9 cellular contexts compared by ENCODE assay signal in genomic region chr5:96699186-96699820, GRCh38. TPM values are rescaled to one million over a fixed set of nuclear protein-coding genes. Genes with fewer than 3 reads are reported as not detected.
DNase-seq lines count a peak whose midpoint lies in the region; ATAC-seq, FAIRE-seq and TF ChIP-seq lines count a peak whose summit lies in the region.
"Had no signal": no experiment of that assay in that cellular context is flagged by ENCODE, and none has a peak within 500 bp of the region (broad histone marks: within the 10 kb centered on the region; RNA-seq: fewer than 3 reads in every experiment).

No MANE protein-coding gene starts in this region.

- DNase-seq in heart right ventricle: no peak
- no peak for DNase-seq in cardiac septum (ENCODE audit: low spot score)
- DNase-seq in K562 (ENCODE audit: extremely low read depth in 1 of 4, low spot score in 3 of 4): peak in 3 of 4 experiments; percentile 56 to 69 (median 56)
- no peak for DNase-seq in keratinocyte (ENCODE audit: low read depth, low spot score)
- DNase-seq in tibial artery: no peak
- DNase-seq in KBM-7: no peak
- DNase-seq in NCI-H1092 (lab: John Stamatoyannopoulos, UW): no peak
- DNase-seq in NOMO-1 (lab: John Stamatoyannopoulos, UW; ENCODE audit: unreplicated experiment in 2 of 2): no peak
- DNase-seq: NK-92 treated with Interleukin-12 subunit alpha and Interleukin-12 subunit beta, amount 100 ng/mL, for 24 hours had no signal

- H3K36me3 ChIP-seq in heart right ventricle: peaks cover 0 to 39% (median 0%) of the 10 kb centered on the region in 9 donors
- no peaks in the 10 kb centered on the region for H3K36me3 ChIP-seq in K562 (ENCODE audit: control insufficient read depth, insufficient read depth, low read length)
- peaks cover 0 to 4% of the 10 kb centered on the region in 2 experiments for H3K36me3 ChIP-seq in keratinocyte (ENCODE audit: control insufficient read depth in 2 of 2, extremely low read depth in 1 of 2, insufficient read depth in 2 of 2, low read length in 2 of 2)
- H3K36me3 ChIP-seq in tibial artery: peaks cover 11 to 20% (median 14%) of the 10 kb centered on the region in 3 donors

- CTCF ChIA-PET in K562 (lab: Yijun Ruan, JAX; ENCODE audit: low intra/inter-chr PET ratio): no interaction called here

- H3K9me3 ChIP-seq in heart right ventricle: no peaks in the 10 kb centered on the region
- no peaks in the 10 kb centered on the region for H3K9me3 ChIP-seq in K562 (replicated peaks; ENCODE audit: control insufficient read depth, insufficient read depth, low read depth, low read length)
- no peaks in the 10 kb centered on the region for H3K9me3 ChIP-seq in keratinocyte (ENCODE audit: control insufficient read depth, low read depth, low read length)
- H3K9me3 ChIP-seq in tibial artery: no peaks in the 10 kb centered on the region

- H3K27me3 ChIP-seq in heart right ventricle (no peaks in the 10 kb centered on the region), K562 (ENCODE audit: control insufficient read depth in 2 of 2, insufficient read depth in 2 of 2, low read length in 2 of 2) (no peaks in the 10 kb centered on the region), keratinocyte (ENCODE audit: control insufficient read depth, extremely low read depth, insufficient read depth, low read length) (no peaks in the 10 kb centered on the region), tibial artery (no peaks in the 10 kb centered on the region)

- no peak for TF ChIP-seq EP300 in K562 (IDR thresholded peaks at IDR 0.05; ENCODE audit: low read length)

- no peak for TF ChIP-seq POLR2A in K562 (conservative IDR thresholded peaks at IDR 0.05)

- intact Hi-C loops in heart right ventricle (cut with DNase I) (no loop called here), cardiac septum (cut with DNase I) (no loop called here), K562 (cut with micrococcal nuclease) (no loop called here), tibial artery (cut with DNase I; ENCODE audit: low total_unique reads) (no loop called here)

- in situ Hi-C loops in K562 (cut with MboI) (no loop called here), KBM-7 (cut with MboI; ENCODE audit: low pct_unique_long_range_greater_than_20kb, low sequenced_read_pairs) (no loop called here)

- H3K27ac ChIP-seq in heart right ventricle: peak overlapping the region in 9 of 10 donors; percentile 4 to 98 (median 61)
- no peak overlapping the region; the same call in 2 of the 3 replicates for H3K27ac ChIP-seq in K562 (ENCODE audit: extremely low read depth, low read depth, low read length)
- H3K27ac ChIP-seq in keratinocyte (ENCODE audit: control insufficient read depth, insufficient read depth, low read length): peak overlapping the region; percentile 98
- H3K27ac ChIP-seq in tibial artery: peak overlapping the region; percentile 24 to 32

- no peak for ATAC-seq in heart right ventricle
- no peak for ATAC-seq in K562

- no peaks in the 10 kb centered on the region for H3K9me1 ChIP-seq in K562 (ENCODE audit: control insufficient read depth, insufficient read depth, low read length)
- H3K9me1 ChIP-seq in keratinocyte (ENCODE audit: control insufficient read depth, extremely low read depth, insufficient read depth, low read length): no peaks in the 10 kb centered on the region

- peak; percentile 74 for FAIRE-seq in K562 (lab: Jason Lieb, UNC)
- peak; percentile 51 for FAIRE-seq in keratinocyte (lab: Jason Lieb, UNC)

- POLR2A ChIA-PET in K562 (lab: Yijun Ruan, JAX): interaction anchor here (0.6 to 1.0 kb wide), 2 partner anchors 9 to 25 kb away, joined by 3 read pairs; no protein-coding TSS in a partner anchor

- 55 to 65% methylated on average over 3 of the region's 3 CpGs for WGBS in heart right ventricle, 2 donors
- 54% methylated on average over 3 of the region's 3 CpGs for WGBS in K562 (ENCODE audit: insufficient coverage, low coverage, missing lambda C conversion rate)

- TF ChIP-seq CTCF in heart right ventricle (IDR thresholded peaks at IDR 0.05) (no peak), K562 (IDR thresholded peaks at IDR 0.05 in 2 of 3, conservative IDR thresholded peaks at IDR 0.05 in 1 of 3; ENCODE audit: insufficient read depth in 2 of 3, low read depth in 1 of 3, low read length in 3 of 3) (no peak), keratinocyte (optimal IDR thresholded peaks at IDR 0.05 in 1 of 3, IDR thresholded peaks at IDR 0.05 in 1 of 3, conservative IDR thresholded peaks at IDR 0.05 in 1 of 3; ENCODE audit: extremely low read depth in 1 of 3, insufficient read depth in 2 of 3, low read length in 3 of 3) (no peak), tibial artery (IDR thresholded peaks at IDR 0.05) (no peak)

- H2AFZ ChIP-seq in K562 (ENCODE audit: low read depth, low read length) (peak overlapping the region; percentile 87), keratinocyte (ENCODE audit: control insufficient read depth, low read length) (no peak overlapping the region)

- no TSS peak for BruUV-seq in K562 (replicated peaks; lab: Mats Ljungman, UMichigan)

- H3K79me2 ChIP-seq in K562 (ENCODE audit: control insufficient read depth, insufficient read depth, low read length) (peaks cover 16% of the 10 kb centered on the region), keratinocyte (ENCODE audit: control insufficient read depth, insufficient read depth, low read length) (peaks cover 17% of the 10 kb centered on the region)

- H4K20me1 ChIP-seq in K562 (replicated peaks; ENCODE audit: control insufficient read depth, insufficient read depth, low read length) (no peaks in the 10 kb centered on the region), keratinocyte (ENCODE audit: control insufficient read depth, extremely low read depth, insufficient read depth, low read length) (no peaks in the 10 kb centered on the region)

- dilution Hi-C loops in keratinocyte (cut with MboI; ENCODE audit: extremely low pct_ligation_motif_present, low sequenced_read_pairs): no loop called here

- peaks cover 0 to 45% (median 25%) of the 10 kb centered on the region in 9 donors for H3K4me1 ChIP-seq in heart right ventricle
- peaks cover 18 to 35% of the 10 kb centered on the region in 2 experiments for H3K4me1 ChIP-seq in K562 (replicated peaks in 1 of 2; ENCODE audit: control insufficient read depth in 2 of 2, insufficient read depth in 2 of 2, low read length in 2 of 2)
- peaks cover 39% of the 10 kb centered on the region for H3K4me1 ChIP-seq in keratinocyte (ENCODE audit: control insufficient read depth, extremely low read depth, insufficient read depth, low read length)
- H3K4me1 ChIP-seq in tibial artery: peaks cover 0 to 39% (median 23%) of the 10 kb centered on the region in 4 donors

- H3K9ac ChIP-seq in K562 (ENCODE audit: insufficient read depth in 1 of 2, low read depth in 2 of 2, low read length in 2 of 2) (0 out of 4 replicates have a peak overlapping the region, but pooled peaks of 1 of the 2 experiments have one; percentile 0), keratinocyte (ENCODE audit: control insufficient read depth, extremely low read depth, insufficient read depth, low read length) (no peak overlapping the region)

- no peak overlapping the region for H3K4me3 ChIP-seq in heart right ventricle
- no peak overlapping the region for H3K4me3 ChIP-seq in K562
- no peak overlapping the region for H3K4me3 ChIP-seq in keratinocyte (ENCODE audit: control insufficient read depth in 2 of 3, extremely low read depth in 1 of 3, insufficient read depth in 2 of 3, low read depth in 1 of 3, low read length in 3 of 3)
- H3K4me3 ChIP-seq in tibial artery: no peak overlapping the region

- TF ChIP-seq RAD21 in K562 (CRISPR knock-in tag; conservative IDR thresholded peaks at IDR 0.05 in 1 of 2, IDR thresholded peaks at IDR 0.05 in 1 of 2): no peak

- H3K4me2 ChIP-seq in K562 (ENCODE audit: insufficient read depth, low read length) (peak overlapping the region; percentile 11; the same call in 1 of the 2 replicates), keratinocyte (ENCODE audit: control insufficient read depth, extremely low read depth, insufficient read depth, low read depth, low read length) (no peak overlapping the region)

RNA-seq across cellular contexts. Expression of gene CAST, which starts 37.1 kb away (rescaled TPM):
- total RNA-seq in heart right ventricle (100 to 1,000 TPM; 385 to 783 (median 535) TPM), cardiac septum (449 TPM), K562 (2014; rRNA removed) (86.1 TPM in 2 replicates), K562 (2014; rRNA removed; fragmentation: Illumina TruSeq; extraction: Trizol) (103 and 125 TPM in 2 replicates), K562 (2015; rRNA removed; fragmentation: Illumina TruSeq; extraction: Trizol) (107 and 118 TPM in 2 replicates), K562 (2021) (75.2 and 78.8 TPM in 2 replicates)
- polyA plus RNA-seq in heart right ventricle (100 to 1,000 TPM; 174 to 245 TPM), K562 (2011; rRNA removed) (47.4 and 63.5 TPM in 2 replicates), K562 (2014; fragmentation: Illumina TruSeq; extraction: Trizol) (116 and 136 TPM in 2 replicates), K562 (2014; fragmentation: Nextera tagmentation; extraction: Ambion mirVana) (10 to 100 TPM; 55.5 to 84.8 TPM), K562 (2014; rRNA removed) (55.3 and 91.0 TPM in 2 replicates), keratinocyte (148 to 343 TPM (median 238 TPM) in 3 replicates)
- 41.2 and 98.5 TPM in 2 replicates for total RNA-seq in K562 (2011; cell fraction: chromatin; rRNA removed; ENCODE audit: low replicate concordance)
- total RNA-seq in K562 (2011; cell fraction: nucleolus; rRNA removed): 21.7 and 26.8 TPM in 2 replicates
- total RNA-seq in K562 (2011; cell fraction: nucleoplasm; rRNA removed): 49.9 and 78.0 TPM in 2 replicates
- polyA plus RNA-seq in K562 (2011; cell fraction: cytosol; rRNA removed): 17.9 and 29.6 TPM in 2 replicates
- polyA plus RNA-seq in K562 (2011; cell fraction: nucleus; rRNA removed): 46.8 and 58.1 TPM in 2 replicates
- polyA plus RNA-seq in K562 (2012): 65.8 and 74.4 TPM in 2 replicates
- 94.4 and 97.4 TPM in 2 replicates for polyA minus RNA-seq in K562 (2011; rRNA and poly(A)+ RNA removed)
- polyA minus RNA-seq in K562 (2011; cell fraction: cytosol; rRNA and poly(A)+ RNA removed): 44.8 and 56.5 TPM in 2 replicates
- polyA minus RNA-seq in K562 (2011; cell fraction: nucleus; rRNA and poly(A)+ RNA removed): 51.8 and 95.7 TPM in 2 replicates
- 1,030 TPM for polyA plus RNA-seq in keratinocyte (2011; ENCODE audit: low read depth)
- polyA plus RNA-seq in keratinocyte (2011; cell fraction: cytosol; rRNA removed): 209 and 268 TPM in 2 replicates
- 383 and 505 TPM in 2 replicates for polyA plus RNA-seq in keratinocyte (2011; cell fraction: nucleus; rRNA removed)
- polyA plus RNA-seq in keratinocyte (2012; ENCODE audit: low replicate concordance): 252 and 292 TPM in 2 replicates
- polyA minus RNA-seq in keratinocyte: 62.9 to 205 TPM (median 111 TPM) in 3 replicates
- polyA minus RNA-seq in keratinocyte (2011; cell fraction: cytosol; rRNA and poly(A)+ RNA removed): 227 TPM
- 331 and 508 TPM in 2 replicates for polyA minus RNA-seq in keratinocyte (2011; cell fraction: nucleus; rRNA and poly(A)+ RNA removed)

Comparison
In these comparisons a context has a peak if more than half of its experiments do, and no peak if none do; other contexts are left out.
1. DNase-seq: peak in K562 (3 of 4); none in heart right ventricle (0 of 2), cardiac septum (single experiment), keratinocyte (single experiment), tibial artery (0 of 2), KBM-7 (single experiment), NCI-H1092 (single experiment) and NOMO-1 (0 of 2).